Comparison of ENCODE assay signal across 1 cellular context in genomic region chr14:23320584-23321571, GRCh38.
TF ChIP-seq lines count a peak whose summit lies in the region.

Gene PABPN1 (plus strand): TSS chr14:23321457. CDS start chr14:23321470, 13 bp downstream.

TF ChIP-seq in HepG2, 621 proteins besides CTCF, POLR2A, EP300 and RAD21 (continued from another document and continues in another):
- TF ChIP-seq, protein P1, sequence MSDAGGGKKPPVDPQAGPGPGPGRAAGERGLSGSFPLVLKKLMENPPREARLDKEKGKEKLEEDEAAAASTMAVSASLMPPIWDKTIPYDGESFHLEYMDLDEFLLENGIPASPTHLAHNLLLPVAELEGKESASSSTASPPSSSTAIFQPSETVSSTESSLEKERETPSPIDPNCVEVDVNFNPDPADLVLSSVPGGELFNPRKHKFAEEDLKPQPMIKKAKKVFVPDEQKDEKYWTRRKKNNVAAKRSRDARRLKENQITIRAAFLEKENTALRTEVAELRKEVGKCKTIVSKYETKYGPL (CRISPR knock-in tag; IDR thresholded peaks at IDR 0.05), result peak; percentile 87
- TF ChIP-seq ZNF580 (CRISPR knock-in tag; IDR thresholded peaks at IDR 0.05; ENCODE audit: borderline replicate concordance, low read depth) (peak; percentile 90), MTF1 (CRISPR knock-in tag; IDR thresholded peaks at IDR 0.05) (peak; percentile 67; the same call in 1 of the 2 replicates), ZMYM4 (CRISPR knock-in tag; IDR thresholded peaks at IDR 0.05) (peak; percentile 100), HDAC6 (IDR thresholded peaks at IDR 0.05; ENCODE audit: low read depth, low read length) (no peak), NCOA1 (CRISPR knock-in tag; IDR thresholded peaks at IDR 0.05) (peak; percentile 86; the same call in 1 of the 2 replicates), HNF4A (CRISPR knock-in tag; IDR thresholded peaks at IDR 0.05) (peak; percentile 100), ZNF496 (CRISPR knock-in tag; IDR thresholded peaks at IDR 0.05; ENCODE audit: insufficient replicate concordance) (no peak), CREB1 (IDR thresholded peaks at IDR 0.05) (peak; percentile 98), CREB1 (CRISPR knock-in tag; IDR thresholded peaks at IDR 0.05) (no peak), DZIP1 (CRISPR knock-in tag; IDR thresholded peaks at IDR 0.05) (no peak), ZC3H4 (CRISPR knock-in tag; IDR thresholded peaks at IDR 0.05; ENCODE audit: borderline replicate concordance) (no peak; the same call in 1 of the 2 replicates), HOXA7 (CRISPR knock-in tag; IDR thresholded peaks at IDR 0.05) (no peak), THAP11 (CRISPR knock-in tag; IDR thresholded peaks at IDR 0.05) (peak; percentile 94), ZBTB25 (CRISPR knock-in tag; IDR thresholded peaks at IDR 0.05) (peak; percentile 98), GRHL1 (CRISPR knock-in tag; conservative IDR thresholded peaks at IDR 0.05) (no peak), MAFF (IDR thresholded peaks at IDR 0.05; ENCODE audit: low read depth, low read length) (peak; percentile 41; the same call in 1 of the 2 replicates), CSRNP2 (CRISPR knock-in tag; conservative IDR thresholded peaks at IDR 0.05; ENCODE audit: low read depth) (no peak; the same call in 1 of the 2 replicates), SRF (IDR thresholded peaks at IDR 0.05; ENCODE audit: low read depth, low read length) (peak; percentile 52), ZFP36L2 (CRISPR knock-in tag; IDR thresholded peaks at IDR 0.05) (peak; percentile 89), MED1 (CRISPR knock-in tag; IDR thresholded peaks at IDR 0.05) (peak; percentile 93), CREB3 (CRISPR knock-in tag; IDR thresholded peaks at IDR 0.05) (peak; percentile 82; the same call in 1 of the 2 replicates), HIVEP1 (CRISPR knock-in tag; IDR thresholded peaks at IDR 0.05) (peak; percentile 93; the same call in 1 of the 2 replicates), NFKB2 (CRISPR knock-in tag; IDR thresholded peaks at IDR 0.05; ENCODE audit: borderline replicate concordance) (peak; percentile 97), ZNF101 (CRISPR knock-in tag; IDR thresholded peaks at IDR 0.05; ENCODE audit: borderline replicate concordance, low read depth) (no peak; the same call in 1 of the 2 replicates), ZNF619 (CRISPR knock-in tag; IDR thresholded peaks at IDR 0.05) (peak; percentile 100), LRRFIP1 (CRISPR knock-in tag; conservative IDR thresholded peaks at IDR 0.05) (no peak; the same call in 1 of the 2 replicates), ZNF543 (CRISPR knock-in tag; IDR thresholded peaks at IDR 0.05) (peak; percentile 97), ARID3A (IDR thresholded peaks at IDR 0.05; ENCODE audit: low read depth, low read length) (peak; percentile 98), ZSCAN29 (CRISPR knock-in tag; conservative IDR thresholded peaks at IDR 0.05) (peak; percentile 86; the same call in 1 of the 2 replicates), ZNF737 (CRISPR knock-in tag; IDR thresholded peaks at IDR 0.05; ENCODE audit: borderline replicate concordance) (no peak), CBX1 (IDR thresholded peaks at IDR 0.05; ENCODE audit: low read depth) (peak; percentile 99), ZSCAN20 (CRISPR knock-in tag; IDR thresholded peaks at IDR 0.05; ENCODE audit: borderline replicate concordance) (peak; percentile 49; the same call in 1 of the 2 replicates), CHD2 (IDR thresholded peaks at IDR 0.05; ENCODE audit: low read depth, low read length) (peak; percentile 84), ZFP37 (CRISPR knock-in tag; IDR thresholded peaks at IDR 0.05; ENCODE audit: borderline replicate concordance) (peak; percentile 83), ATF5 (CRISPR knock-in tag; IDR thresholded peaks at IDR 0.05; ENCODE audit: low read depth) (peak; percentile 86; the same call in 1 of the 2 replicates), WIZ (CRISPR knock-in tag; IDR thresholded peaks at IDR 0.05) (peak; percentile 99), ZMAT3 (CRISPR knock-in tag; conservative IDR thresholded peaks at IDR 0.05) (peak; percentile 98), RNF2 (conservative IDR thresholded peaks at IDR 0.05; ENCODE audit: low read depth) (peak; percentile 75), ZNF747 (CRISPR knock-in tag; IDR thresholded peaks at IDR 0.05; ENCODE audit: borderline replicate concordance) (peak; percentile 79; the same call in 1 of the 2 replicates), ZNF431 (CRISPR knock-in tag; IDR thresholded peaks at IDR 0.05; ENCODE audit: borderline replicate concordance, low read depth) (no peak), TMF1 (CRISPR knock-in tag; IDR thresholded peaks at IDR 0.05; ENCODE audit: low read depth) (peak; percentile 92; the same call in 1 of the 2 replicates), YY1 (IDR thresholded peaks at IDR 0.05; ENCODE audit: insufficient read depth, insufficient replicate concordance, low read depth, low read length) (peak; percentile 99), ZNF441 (CRISPR knock-in tag; IDR thresholded peaks at IDR 0.05; ENCODE audit: borderline replicate concordance) (peak; percentile 94)
- TF ChIP-seq, protein P2, sequence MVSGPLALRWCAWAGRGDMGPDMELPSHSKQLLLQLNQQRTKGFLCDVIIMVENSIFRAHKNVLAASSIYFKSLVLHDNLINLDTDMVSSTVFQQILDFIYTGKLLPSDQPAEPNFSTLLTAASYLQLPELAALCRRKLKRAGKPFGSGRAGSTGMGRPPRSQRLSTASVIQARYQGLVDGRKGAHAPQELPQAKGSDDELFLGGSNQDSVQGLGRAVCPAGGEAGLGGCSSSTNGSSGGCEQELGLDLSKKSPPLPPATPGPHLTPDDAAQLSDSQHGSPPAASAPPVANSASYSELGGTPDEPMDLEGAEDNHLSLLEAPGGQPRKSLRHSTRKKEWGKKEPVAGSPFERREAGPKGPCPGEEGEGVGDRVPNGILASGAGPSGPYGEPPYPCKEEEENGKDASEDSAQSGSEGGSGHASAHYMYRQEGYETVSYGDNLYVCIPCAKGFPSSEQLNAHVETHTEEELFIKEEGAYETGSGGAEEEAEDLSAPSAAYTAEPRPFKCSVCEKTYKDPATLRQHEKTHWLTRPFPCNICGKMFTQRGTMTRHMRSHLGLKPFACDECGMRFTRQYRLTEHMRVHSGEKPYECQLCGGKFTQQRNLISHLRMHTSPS (CRISPR knock-in tag; IDR thresholded peaks at IDR 0.05; ENCODE audit: low read depth), result peak; percentile 66; the same call in 1 of the 2 replicates
- TF ChIP-seq, protein P3, sequence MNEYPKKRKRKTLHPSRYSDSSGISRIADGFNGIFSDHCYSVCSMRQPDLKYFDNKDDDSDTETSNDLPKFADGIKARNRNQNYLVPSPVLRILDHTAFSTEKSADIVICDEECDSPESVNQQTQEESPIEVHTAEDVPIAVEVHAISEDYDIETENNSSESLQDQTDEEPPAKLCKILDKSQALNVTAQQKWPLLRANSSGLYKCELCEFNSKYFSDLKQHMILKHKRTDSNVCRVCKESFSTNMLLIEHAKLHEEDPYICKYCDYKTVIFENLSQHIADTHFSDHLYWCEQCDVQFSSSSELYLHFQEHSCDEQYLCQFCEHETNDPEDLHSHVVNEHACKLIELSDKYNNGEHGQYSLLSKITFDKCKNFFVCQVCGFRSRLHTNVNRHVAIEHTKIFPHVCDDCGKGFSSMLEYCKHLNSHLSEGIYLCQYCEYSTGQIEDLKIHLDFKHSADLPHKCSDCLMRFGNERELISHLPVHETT (CRISPR knock-in tag; conservative IDR thresholded peaks at IDR 0.05), result peak; percentile 96
